ENCODE assay signal across 2 cellular contexts in the genomic region with DNA sequence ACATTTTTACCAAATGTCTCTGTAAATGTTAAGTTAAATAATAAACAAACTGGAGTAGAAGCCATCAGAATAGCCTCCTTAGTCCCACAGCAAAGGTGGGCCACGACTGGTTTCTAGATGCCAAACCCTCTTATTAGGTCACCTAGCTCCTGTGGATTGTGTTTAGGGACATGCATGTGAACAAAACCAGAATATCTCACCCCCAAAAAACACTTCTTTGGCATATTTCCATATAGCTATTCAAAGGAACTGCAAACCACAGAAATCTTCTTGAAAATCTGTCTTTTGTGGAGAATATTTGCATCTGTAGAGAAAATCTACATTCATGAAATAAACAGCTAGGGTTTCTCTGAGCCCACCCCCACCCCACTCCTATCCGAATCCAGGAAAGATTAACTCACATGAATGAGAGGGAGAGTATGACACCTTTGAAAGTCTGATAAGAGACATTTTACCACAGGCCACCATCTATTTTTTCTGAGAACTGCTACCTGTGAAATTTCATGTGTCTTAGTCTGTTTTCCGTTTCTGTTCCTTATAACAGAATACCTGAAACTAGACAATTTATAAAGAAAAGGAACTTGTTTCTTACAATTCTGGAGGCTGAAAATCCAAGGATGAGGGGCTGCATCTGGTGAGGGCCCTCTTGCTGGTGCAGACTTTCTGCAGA.
TF ChIP-seq lines count a peak whose summit lies in the region.

No MANE protein-coding gene starts in this region.

TF ChIP-seq in GM23338, 12 proteins besides CTCF, POLR2A, EP300 and RAD21 (continued from another document):
- TF ChIP-seq, protein P1, sequence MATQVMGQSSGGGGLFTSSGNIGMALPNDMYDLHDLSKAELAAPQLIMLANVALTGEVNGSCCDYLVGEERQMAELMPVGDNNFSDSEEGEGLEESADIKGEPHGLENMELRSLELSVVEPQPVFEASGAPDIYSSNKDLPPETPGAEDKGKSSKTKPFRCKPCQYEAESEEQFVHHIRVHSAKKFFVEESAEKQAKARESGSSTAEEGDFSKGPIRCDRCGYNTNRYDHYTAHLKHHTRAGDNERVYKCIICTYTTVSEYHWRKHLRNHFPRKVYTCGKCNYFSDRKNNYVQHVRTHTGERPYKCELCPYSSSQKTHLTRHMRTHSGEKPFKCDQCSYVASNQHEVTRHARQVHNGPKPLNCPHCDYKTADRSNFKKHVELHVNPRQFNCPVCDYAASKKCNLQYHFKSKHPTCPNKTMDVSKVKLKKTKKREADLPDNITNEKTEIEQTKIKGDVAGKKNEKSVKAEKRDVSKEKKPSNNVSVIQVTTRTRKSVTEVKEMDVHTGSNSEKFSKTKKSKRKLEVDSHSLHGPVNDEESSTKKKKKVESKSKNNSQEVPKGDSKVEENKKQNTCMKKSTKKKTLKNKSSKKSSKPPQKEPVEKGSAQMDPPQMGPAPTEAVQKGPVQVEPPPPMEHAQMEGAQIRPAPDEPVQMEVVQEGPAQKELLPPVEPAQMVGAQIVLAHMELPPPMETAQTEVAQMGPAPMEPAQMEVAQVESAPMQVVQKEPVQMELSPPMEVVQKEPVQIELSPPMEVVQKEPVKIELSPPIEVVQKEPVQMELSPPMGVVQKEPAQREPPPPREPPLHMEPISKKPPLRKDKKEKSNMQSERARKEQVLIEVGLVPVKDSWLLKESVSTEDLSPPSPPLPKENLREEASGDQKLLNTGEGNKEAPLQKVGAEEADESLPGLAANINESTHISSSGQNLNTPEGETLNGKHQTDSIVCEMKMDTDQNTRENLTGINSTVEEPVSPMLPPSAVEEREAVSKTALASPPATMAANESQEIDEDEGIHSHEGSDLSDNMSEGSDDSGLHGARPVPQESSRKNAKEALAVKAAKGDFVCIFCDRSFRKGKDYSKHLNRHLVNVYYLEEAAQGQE (IDR thresholded peaks at IDR 0.05; ENCODE audit: unreplicated experiment) = no peak
- TF ChIP-seq POLR2AphosphoS5 (IDR thresholded peaks at IDR 0.05; ENCODE audit: low read depth) = no peak

TF ChIP-seq in HepG2, 621 proteins besides CTCF, POLR2A, EP300 and RAD21 (continued from another document):
- TF ChIP-seq ZBTB10 (CRISPR knock-in tag; IDR thresholded peaks at IDR 0.05; ENCODE audit: borderline replicate concordance) (no peak), ARID3A (IDR thresholded peaks at IDR 0.05; ENCODE audit: low read depth, low read length) (no peak), ZNF282 (IDR thresholded peaks at IDR 0.05; ENCODE audit: partially characterized antibody) (no peak), ATAD3A (CRISPR knock-in tag; IDR thresholded peaks at IDR 0.05) (no peak)
